18 cellular contexts compared by ENCODE assay signal in the genomic region with DNA sequence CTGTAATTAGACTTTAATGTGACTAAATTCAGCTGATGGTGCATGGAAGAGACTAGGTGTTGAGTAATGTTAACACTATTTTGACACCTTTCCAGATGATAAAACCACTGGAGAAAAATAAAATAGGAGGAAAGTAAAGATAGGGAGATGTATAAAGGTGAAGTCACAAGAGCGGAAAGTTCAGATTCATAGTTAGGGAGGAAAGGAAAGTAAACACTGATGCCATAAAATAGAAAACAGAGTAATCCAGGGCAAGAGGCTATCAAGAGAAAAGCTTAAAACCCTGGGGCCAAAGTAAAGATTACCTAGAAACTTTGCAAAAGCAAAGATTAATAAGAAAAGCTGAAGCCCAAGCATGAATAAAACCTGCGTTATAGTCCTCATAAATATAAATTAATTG.
DNase-seq lines count a peak whose midpoint lies in the region; ATAC-seq and TF ChIP-seq lines count a peak whose summit lies in the region.
"Had no signal": no experiment of that assay in that cellular context is flagged by ENCODE, and none has a peak within 500 bp of the region (broad histone marks: within the 10 kb centered on the region; RNA-seq: fewer than 3 reads in every experiment).

No MANE protein-coding gene starts in this region.

- H3K9me3 Mint-ChIP-seq in immature natural killer cell: peaks cover 0 to 22% (median 6%) of the 10 kb centered on the region in 6 donors
- H3K9me3 Mint-ChIP-seq in stimulated activated naive B cell treated with anti-CD40 and anti-IgM and Interleukin-4, amounts not matched to agents 10 μg/mL and 1 μg/mL and 100 μg/mL, for 72 hours: peaks cover 13 to 27% of the 10 kb centered on the region in 2 donors

- ATAC-seq in left colon (peak; percentile 40), HG02840 (IDR thresholded peaks at IDR 0.05; ENCODE audit: low FRiP score, unreplicated experiment) (no peak)
- ATAC-seq in stimulated activated naive B cell treated with anti-CD40 and anti-IgM and Interleukin-4, amounts not matched to agents 10 μg/mL and 1 μg/mL and 100 μg/mL, for 72 hours (replicated peaks): no peak
- ATAC-seq: CD8-positive, alpha-beta T cell had no signal

- H3K9me3 ChIP-seq in A673 (ENCODE audit: low read depth, low read length, poor library complexity, severe bottlenecking): no peaks in the 10 kb centered on the region
- H3K9me3 ChIP-seq: Caco-2 had no signal

- H3K36me3 Mint-ChIP-seq in immature natural killer cell: no peaks in the 10 kb centered on the region
- peaks cover 3 to 9% of the 10 kb centered on the region in 2 donors for H3K36me3 Mint-ChIP-seq in stimulated activated naive B cell treated with anti-CD40 and anti-IgM and Interleukin-4, amounts not matched to agents 10 μg/mL and 1 μg/mL and 100 μg/mL, for 72 hours
- H3K36me3 Mint-ChIP-seq: CD8-positive, alpha-beta T cell had no signal

- H3K4me3 Mint-ChIP-seq in immature natural killer cell: no peak overlapping the region
- H3K4me3 Mint-ChIP-seq in stimulated activated naive B cell treated with anti-CD40 and anti-IgM and Interleukin-4, amounts not matched to agents 10 μg/mL and 1 μg/mL and 100 μg/mL, for 72 hours: no peak overlapping the region
- H3K4me3 Mint-ChIP-seq: B cell; CD4-positive, alpha-beta T cell; CD8-positive, alpha-beta T cell had no signal

- no TSS peak for BruUV-seq in A673 (replicated peaks; lab: Mats Ljungman, UMichigan)

- H3K36me3 ChIP-seq in A673 (ENCODE audit: insufficient read depth, low read length, poor library complexity, severe bottlenecking): no peaks in the 10 kb centered on the region
- H3K36me3 ChIP-seq: BLaER1 treated with 17β-estradiol and CSF1 and Interleukin-3, amounts not matched to agents 10 nM and 100 nM had no signal

- H3K4me1 Mint-ChIP-seq in immature natural killer cell: no peaks in the 10 kb centered on the region
- no peaks in the 10 kb centered on the region for H3K4me1 Mint-ChIP-seq in stimulated activated naive B cell treated with anti-CD40 and anti-IgM and Interleukin-4, amounts not matched to agents 10 μg/mL and 1 μg/mL and 100 μg/mL, for 72 hours
- H3K4me1 Mint-ChIP-seq: B cell had no signal

- POLR2A ChIA-PET in A673 (lab: Charles Lee; ENCODE audit: low non-redundant PET): no interaction called here

- H3K4me3 ChIP-seq in A673 (ENCODE audit: low read depth, low read length, poor library complexity, severe bottlenecking): no peak overlapping the region
- H3K4me3 ChIP-seq: BLaER1 treated with 17β-estradiol and CSF1 and Interleukin-3, amounts not matched to agents 10 nM and 100 nM had no signal

- CTCF ChIA-PET in A673 (lab: Charles Lee): no interaction called here

- no peaks in the 10 kb centered on the region for H3K27me3 ChIP-seq in A673 (replicated peaks; ENCODE audit: insufficient read depth, low read depth, low read length, poor library complexity)
- H3K27me3 ChIP-seq: BLaER1 treated with 17β-estradiol and CSF1 and Interleukin-3, amounts not matched to agents 10 nM and 100 nM had no signal

- peaks cover 3 to 10% (median 4%) of the 10 kb centered on the region in 3 donors for H3K27me3 Mint-ChIP-seq in immature natural killer cell (ENCODE audit: low read depth in 3 of 3)
- H3K27me3 Mint-ChIP-seq in stimulated activated naive B cell treated with anti-CD40 and anti-IgM and Interleukin-4, amounts not matched to agents 10 μg/mL and 1 μg/mL and 100 μg/mL, for 72 hours: no peaks in the 10 kb centered on the region
- H3K27me3 Mint-ChIP-seq: B cell had no signal

- no peak overlapping the region for H3K27ac Mint-ChIP-seq in immature natural killer cell
- no peak overlapping the region for H3K27ac Mint-ChIP-seq in stimulated activated naive B cell treated with anti-CD40 and anti-IgM and Interleukin-4, amounts not matched to agents 10 μg/mL and 1 μg/mL and 100 μg/mL, for 72 hours
- H3K27ac Mint-ChIP-seq: B cell; CD4-positive, alpha-beta T cell; CD8-positive, alpha-beta T cell had no signal

- no peaks in the 10 kb centered on the region for H3K4me1 ChIP-seq in A673 (ENCODE audit: insufficient read depth, low read length, poor library complexity, severe bottlenecking)
- H3K4me1 ChIP-seq: BLaER1 treated with 17β-estradiol and CSF1 and Interleukin-3, amounts not matched to agents 10 nM and 100 nM had no signal

- no peak overlapping the region for H3K27ac ChIP-seq in A673 (ENCODE audit: low read depth, low read length, poor library complexity, severe bottlenecking)
- H3K27ac ChIP-seq: BLaER1 treated with 17β-estradiol and CSF1 and Interleukin-3, amounts not matched to agents 10 nM and 100 nM; C4-2B had no signal

- DNase-seq in NCI-H82 treated with DMSO at 0.1 percent for 48 hours (lab: John Stamatoyannopoulos, UW; ENCODE audit: unreplicated experiment) (peak; percentile 54), kidney glomerular epithelial cell (lab: John Stamatoyannopoulos, UW) (peak; percentile 18), left colon (no peak), immature natural killer cell (no peak), A673 (ENCODE audit: low spot score) (no peak)
- DNase-seq in stimulated activated naive B cell treated with anti-CD40 and anti-IgM and Interleukin-4, amounts not matched to agents 10 μg/mL and 1 μg/mL and 100 μg/mL, for 72 hours: no peak
- DNase-seq: 8988T; AML-193; Calu3; CD4-positive, alpha-beta T cell; CD8-positive, alpha-beta T cell; DMS79 treated with DMSO at 0.1 percent for 48 hours; GF-D8 had no signal

- intact Hi-C loops in left colon (cut with DNase I, micrococcal nuclease) (no loop called here), A673 (cut with micrococcal nuclease; ENCODE audit: unreplicated experiment) (no loop called here)

- TF ChIP-seq CTCF in A673 (conservative IDR thresholded peaks at IDR 0.05; ENCODE audit: low read depth, low read length): no peak

Comparison
In these comparisons a context has a peak if more than half of its experiments do, and no peak if none do; other contexts are left out.
1. DNase-seq: peak in NCI-H82 treated with DMSO at 0.1 percent for 48 hours (single experiment) and kidney glomerular epithelial cell (single experiment); none in left colon (0 of 2), immature natural killer cell (0 of 3), A673 (single experiment) and stimulated activated naive B cell treated with anti-CD40 and anti-IgM and Interleukin-4, amounts not matched to agents 10 μg/mL and 1 μg/mL and 100 μg/mL, for 72 hours (single experiment).